Comparison of ENCODE assay signal across 15 cellular contexts in the genomic region with DNA sequence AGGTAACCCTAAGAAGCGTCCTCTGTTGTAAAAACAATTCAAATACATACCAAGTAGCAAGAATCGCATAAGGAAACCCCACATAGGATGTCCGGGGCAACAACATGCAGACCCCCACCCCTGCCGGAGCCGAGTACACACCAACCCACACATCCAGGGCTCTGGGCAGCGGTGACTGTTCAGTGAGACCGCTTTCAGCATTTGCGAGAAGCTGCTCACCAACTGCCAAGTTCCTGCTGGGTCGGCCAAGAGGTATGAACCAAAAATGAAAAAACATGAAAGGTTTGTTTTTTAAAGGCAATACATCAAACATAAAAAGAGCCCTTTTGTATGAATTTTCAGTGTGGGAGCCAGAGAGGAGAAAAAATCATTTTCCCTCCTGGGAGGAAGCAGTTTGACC.
"Had no signal": no experiment of that assay in that cellular context is flagged by ENCODE, and none has a peak within 500 bp of the region (broad histone marks: within the 10 kb centered on the region; RNA-seq: fewer than 3 reads in every experiment).

No MANE protein-coding gene starts in this region.

- DNase-seq: activated CD4-positive, alpha-beta T cell treated with anti-CD3 and anti-CD28 coated beads for 36 hours; activated CD4-positive, alpha-beta T cell treated with anti-CD3 and anti-CD28 coated beads, Interleukin-2, amount 50 U/mL, for 48 hours; effector memory CD4-positive, alpha-beta T cell; kidney; left lung; pancreas; spleen; stimulated activated CD4-positive, alpha-beta T cell treated with anti-CD3 and anti-CD28 coated beads, Interleukin-4, amount 100 ng/mL, for 4 hours; T-helper 2 cell; testis had no signal

- H3K27me3 ChIP-seq: cardiac muscle cell, left lung, pancreas, spleen, testis had no signal

- H3K36me3 ChIP-seq: cardiac muscle cell, left lung, pancreas had no signal

- H3K27ac ChIP-seq: cardiac muscle cell, left lung, pancreas, spleen, testis had no signal

- ATAC-seq: activated CD4-positive, alpha-beta T cell treated with anti-CD3 and anti-CD28 coated beads for 36 hours; left lung; stimulated activated memory B cell treated with anti-CD40 and anti-IgM and Interleukin-4, amounts not matched to agents 10 μg/mL and 1 μg/mL and 100 μg/mL, for 72 hours; WTC11 had no signal

- H3K9me3 ChIP-seq: pancreas, testis had no signal

- H3K27me3 Mint-ChIP-seq: activated CD4-positive, alpha-beta T cell treated with anti-CD3 and anti-CD28 coated beads for 36 hours; activated naive CD8-positive, alpha-beta T cell; stimulated activated memory B cell treated with anti-CD40 and anti-IgM and Interleukin-4, amounts not matched to agents 10 μg/mL and 1 μg/mL and 100 μg/mL, for 72 hours had no signal

- H3K4me1 ChIP-seq: left lung, pancreas, spleen, testis had no signal

- H3K27ac Mint-ChIP-seq: activated CD4-positive, alpha-beta T cell treated with anti-CD3 and anti-CD28 coated beads for 36 hours; activated naive CD8-positive, alpha-beta T cell; stimulated activated memory B cell treated with anti-CD40 and anti-IgM and Interleukin-4, amounts not matched to agents 10 μg/mL and 1 μg/mL and 100 μg/mL, for 72 hours; type B pancreatic cell had no signal

- H3K4me1 Mint-ChIP-seq: activated CD4-positive, alpha-beta T cell treated with anti-CD3 and anti-CD28 coated beads for 36 hours had no signal

- H3K4me3 Mint-ChIP-seq: activated CD4-positive, alpha-beta T cell treated with anti-CD3 and anti-CD28 coated beads for 36 hours; activated naive CD8-positive, alpha-beta T cell; stimulated activated memory B cell treated with anti-CD40 and anti-IgM and Interleukin-4, amounts not matched to agents 10 μg/mL and 1 μg/mL and 100 μg/mL, for 72 hours; type B pancreatic cell; WTC11 had no signal

- H3K36me3 Mint-ChIP-seq: type B pancreatic cell, WTC11 had no signal

- H3K4me3 ChIP-seq: cardiac muscle cell, left lung, pancreas, spleen, testis had no signal
